In genomic region chr18:1513519-1513918, GRCh38 we compare ENCODE assay signal across 15 cellular contexts.
DNase-seq lines count a peak whose midpoint lies in the region; ATAC-seq and TF ChIP-seq lines count a peak whose summit lies in the region.
"Had no signal": no experiment of that assay in that cellular context is flagged by ENCODE, and none has a peak within 500 bp of the region (broad histone marks: within the 10 kb centered on the region; RNA-seq: fewer than 3 reads in every experiment).

No MANE protein-coding gene starts in this region.

- peak; percentile 80 for DNase-seq in DMS53 treated with DMSO at 0.1 percent for 48 hours (lab: John Stamatoyannopoulos, UW; ENCODE audit: unreplicated experiment)
- peak; percentile 41 for DNase-seq in RPMI7951 (ENCODE audit: low read depth)
- no peak for DNase-seq in fibroblast of villous mesenchyme (ENCODE audit: low read depth)
- DNase-seq in NCI-H2196 (lab: John Stamatoyannopoulos, UW; ENCODE audit: unreplicated experiment): no peak
- DNase-seq in CD14-positive monocyte (ENCODE audit: low spot score): no peak
- no peak for DNase-seq in SHP77 (lab: John Stamatoyannopoulos, UW)
- DNase-seq: activated CD4-positive, alpha-beta T cell treated with anti-CD3 and anti-CD28 coated beads for 1 hour; AML-193; DMS79; kidney; NCI-H1092; T-cell had no signal

- H3K4me1 Mint-ChIP-seq in CD14-positive monocyte: peaks cover 6% of the 10 kb centered on the region
- H3K4me1 Mint-ChIP-seq: T-cell had no signal

- H3K4me3 ChIP-seq in fibroblast of villous mesenchyme (ENCODE audit: low read depth, low read length): no peak overlapping the region

- peak overlapping the region in 1 of 7 donors; percentile 66 for H3K27ac Mint-ChIP-seq in CD14-positive monocyte
- H3K27ac Mint-ChIP-seq: activated naive CD8-positive, alpha-beta T cell; T-cell had no signal

- no peak overlapping the region for H3K4me3 Mint-ChIP-seq in CD14-positive monocyte
- H3K4me3 Mint-ChIP-seq: activated naive CD8-positive, alpha-beta T cell; T-cell had no signal

- no peak overlapping the region for H3K27ac ChIP-seq in 22Rv1

- intact Hi-C loops in CD14-positive monocyte (cut with micrococcal nuclease): no loop called here

- TF ChIP-seq CTCF in 22Rv1 (IDR thresholded peaks at IDR 0.05): peak; percentile 16; the same call in 1 of the 2 replicates
- peak; percentile 21 for TF ChIP-seq CTCF in fibroblast of villous mesenchyme (IDR thresholded peaks at IDR 0.05; ENCODE audit: insufficient read depth, low read depth, low read length)
- TF ChIP-seq CTCF in CD14-positive monocyte (IDR thresholded peaks at IDR 0.05): no peak

- H3K9me3 Mint-ChIP-seq in CD14-positive monocyte: peaks cover 1 to 11% (median 4%) of the 10 kb centered on the region in 7 donors

- H3K36me3 Mint-ChIP-seq in CD14-positive monocyte: no peaks in the 10 kb centered on the region
- H3K36me3 Mint-ChIP-seq: activated naive CD8-positive, alpha-beta T cell; T-cell had no signal

- ATAC-seq in HG03469 (IDR thresholded peaks at IDR 0.05; ENCODE audit: unreplicated experiment): no peak
- ATAC-seq: T-cell had no signal

- peaks cover 0 to 2% (median 0%) of the 10 kb centered on the region in 3 donors for H3K27me3 Mint-ChIP-seq in CD14-positive monocyte (ENCODE audit: low read depth in 3 of 3)
- H3K27me3 Mint-ChIP-seq: activated naive CD8-positive, alpha-beta T cell; T-cell had no signal

Comparison
In these comparisons a context has a peak if more than half of its experiments do, and no peak if none do; other contexts are left out.
1. DNase-seq: peak in DMS53 treated with DMSO at 0.1 percent for 48 hours (single experiment) and RPMI7951 (single experiment); none in fibroblast of villous mesenchyme (single experiment), NCI-H2196 (single experiment), CD14-positive monocyte (single experiment) and SHP77 (0 of 2).